Comparison of ENCODE assay signal across 8 cellular contexts in genomic region chr19:20776083-20777076, GRCh38. TPM values are rescaled to one million over a fixed set of nuclear protein-coding genes. Genes with fewer than 3 reads are reported as not detected.
A peak's percentile ranks its signal among the peaks of the same experiment; 100 is the strongest.
DNase-seq lines count a peak whose midpoint lies in the region; ATAC-seq and TF ChIP-seq lines count a peak whose summit lies in the region.

TSS of gene ZNF66 (plus strand) at chr19:20776304. CDS start at chr19:20776448, 144 bp downstream.

- CTCF ChIA-PET in AG04449 (lab: Yijun Ruan, JAX): interaction anchor here (0.6 kb wide), 1 partner anchor 447 kb away, joined by 3 read pairs; no protein-coding TSS in a partner anchor

- DNase-seq in AG04449 (ENCODE audit: low read depth, low spot score): peak; percentile 73
- DNase-seq in NCI-H226: peak; percentile 90
- DNase-seq in activated CD4-positive, alpha-beta T cell treated with anti-CD3 and anti-CD28 coated beads for 48 hours: peak; percentile 96
- peak; percentile 98 for DNase-seq in dedifferentiated amniotic fluid mesenchymal stem cell (ENCODE audit: extremely low spot score)
- peak; percentile 85 for DNase-seq in left lobe of liver (ENCODE audit: low spot score)
- DNase-seq in stimulated activated CD4-positive, alpha-beta T cell treated with anti-CD3 and anti-CD28 coated beads, Interleukin-2, amount 100 ng/mL, for 24 hours: peak; percentile 91 to 95

- ATAC-seq in GM18867 (IDR thresholded peaks at IDR 0.05; ENCODE audit: unreplicated experiment) (peak; percentile 98), HG03108 (IDR thresholded peaks at IDR 0.05; ENCODE audit: unreplicated experiment) (peak; percentile 97), left lobe of liver (peak; percentile 90)

- H3K4me3 ChIP-seq in AG04449 (ENCODE audit: low read depth, low read length): peak within 1 kb of the TSS; percentile 87

- TF ChIP-seq CTCF in AG04449 (IDR thresholded peaks at IDR 0.05; ENCODE audit: insufficient read depth, low read length, missing control alignments): no peak

- POLR2A ChIA-PET in AG04449 (lab: Yijun Ruan, JAX): interaction anchor here (1.1 to 1.4 kb wide), 3 partner anchors 115 to 737 kb away, joined by 3 to 6 read pairs (median 5); partner anchors contain the start of genes ZNF626, ZNF682 and ZNF737

RNA-seq across cellular contexts. Expression of gene ZNF66, which starts in this region (rescaled TPM):
- total RNA-seq in left lobe of liver: 0.40 TPM

Comparison
In these comparisons a context has a peak if more than half of its experiments do, and no peak if none do; other contexts are left out.
1. Peak in every context shown above with its lines: DNase-seq, ATAC-seq and H3K4me3 ChIP-seq.
2. Peak in DNase-seq and ATAC-seq in left lobe of liver; RNA of the gene not detected or under 1 TPM.